Comparison of ENCODE assay signal across 8 cellular contexts in genomic region chr1:227885648-227886502, GRCh38.
DNase-seq lines count a peak whose midpoint lies in the region; ATAC-seq and TF ChIP-seq lines count a peak whose summit lies in the region.

No MANE protein-coding gene starts in this region.

- peaks cover 15 to 31% (median 24%) of the 10 kb centered on the region in 9 donors for H3K4me1 ChIP-seq in heart right ventricle

- WGBS in heart right ventricle, 2 donors, result 44 to 52% methylated on average over 14 of the region's 14 CpGs

- H3K27ac ChIP-seq in heart right ventricle, result peak overlapping the region; percentile 73 to 95 (median 86)

- DNase-seq in H7 (peak; percentile 76), heart right ventricle (peak; percentile 73), NCI-H2107 (lab: John Stamatoyannopoulos, UW) (no peak), NCI-H1930 (lab: John Stamatoyannopoulos, UW) (no peak)
- DNase-seq in activated T-cell treated with anti-CD3 and anti-CD28 coated beads, Interleukin-2, amount 50 U/mL, for 4 hours, result no peak
- DNase-seq in stimulated activated CD8-positive, alpha-beta memory T cell treated with anti-CD3 and anti-CD28 coated beads, Interleukin-4, amount 100 ng/mL, for 48 hours, result peak; percentile 34

- peak in 1 of 2 donors; percentile 33 for ATAC-seq in activated T-cell treated with anti-CD3 and anti-CD28 coated beads, Interleukin-2, amount 50 U/mL, for 4 hours
- ATAC-seq in heart right ventricle (peak in 6 of 8 donors; percentile 36 to 73 (median 54)), HG03097 (IDR thresholded peaks at IDR 0.05; ENCODE audit: low FRiP score, unreplicated experiment) (no peak), GM21576 (IDR thresholded peaks at IDR 0.05; ENCODE audit: unreplicated experiment) (no peak)

- no peaks in the 10 kb centered on the region for H3K27me3 ChIP-seq in H7 (ENCODE audit: control insufficient read depth, insufficient read depth, low read length)
- peaks cover 0 to 13% (median 0%) of the 10 kb centered on the region in 7 donors for H3K27me3 ChIP-seq in heart right ventricle

- no peaks in the 10 kb centered on the region for H3K36me3 Mint-ChIP-seq in activated T-cell treated with anti-CD3 and anti-CD28 coated beads, Interleukin-2, amount 50 U/mL, for 4 hours (ENCODE audit: insufficient read depth)

- H3K4me1 Mint-ChIP-seq in activated T-cell treated with anti-CD3 and anti-CD28 coated beads, Interleukin-2, amount 50 U/mL, for 4 hours (ENCODE audit: low read depth), result peaks cover 27% of the 10 kb centered on the region

- no peaks in the 10 kb centered on the region for H3K36me3 ChIP-seq in H7 (replicated peaks; ENCODE audit: control insufficient read depth, insufficient read depth, low read length)
- no peaks in the 10 kb centered on the region for H3K36me3 ChIP-seq in heart right ventricle

- H3K9me3 Mint-ChIP-seq in activated T-cell treated with anti-CD3 and anti-CD28 coated beads, Interleukin-2, amount 50 U/mL, for 4 hours, result no peaks in the 10 kb centered on the region

- H3K4me3 Mint-ChIP-seq in activated T-cell treated with anti-CD3 and anti-CD28 coated beads, Interleukin-2, amount 50 U/mL, for 4 hours, result peak overlapping the region; percentile 63

- no peak for TF ChIP-seq CTCF in heart right ventricle (IDR thresholded peaks at IDR 0.05)

- no peaks in the 10 kb centered on the region for H3K27me3 Mint-ChIP-seq in activated T-cell treated with anti-CD3 and anti-CD28 coated beads, Interleukin-2, amount 50 U/mL, for 4 hours (ENCODE audit: low read depth)

- H3K9me3 ChIP-seq in heart right ventricle, result no peaks in the 10 kb centered on the region

- intact Hi-C loops in heart right ventricle (cut with DNase I), result loop anchor here in 2 of 10 donors (5.0 to 10.0 kb wide), 4 partner anchors 59 to 101 kb away; partner anchors contain the start of gene WNT9A (in 2 of the 2)

- H3K4me3 ChIP-seq in H7 (ENCODE audit: insufficient read depth, low read depth, low read length) (no peak overlapping the region), heart right ventricle (peak overlapping the region in 4 of 10 donors; percentile 53 to 61 (median 58))

Comparison
In these comparisons a context has a peak if more than half of its experiments do, and no peak if none do; other contexts are left out.
1. DNase-seq: peak in H7 (single experiment), heart right ventricle (2 of 2) and stimulated activated CD8-positive, alpha-beta memory T cell treated with anti-CD3 and anti-CD28 coated beads, Interleukin-4, amount 100 ng/mL, for 48 hours (single experiment); none in activated T-cell treated with anti-CD3 and anti-CD28 coated beads, Interleukin-2, amount 50 U/mL, for 4 hours (single experiment), NCI-H2107 (single experiment) and NCI-H1930 (0 of 2).
2. ATAC-seq: peak in heart right ventricle (6 of 8); none in HG03097 (single experiment) and GM21576 (single experiment).